ENCODE assay signal across 20 cellular contexts in genomic region chr11:45366196-45366595, GRCh38.
A peak's percentile ranks its signal among the peaks of the same experiment; 100 is the strongest.
DNase-seq lines count a peak whose midpoint lies in the region; ATAC-seq and TF ChIP-seq lines count a peak whose summit lies in the region.
"Had no signal": no experiment of that assay in that cellular context is flagged by ENCODE, and none has a peak within 500 bp of the region (broad histone marks: within the 10 kb centered on the region; RNA-seq: fewer than 3 reads in every experiment).

No MANE protein-coding gene starts in this region.

- H3K27ac ChIP-seq in WERI-Rb-1 (peak overlapping the region; percentile 59), gastrocnemius medialis (no peak overlapping the region), thyroid gland (no peak overlapping the region)
- no peak overlapping the region for H3K27ac ChIP-seq in CD8-positive, alpha-beta T cell (ENCODE audit: low read depth, low read length)
- H3K27ac ChIP-seq: heart right ventricle, KMS-11 had no signal

- in situ Hi-C loops in gastrocnemius medialis (cut with MboI; ENCODE audit: low sequenced_read_pairs in 4 of 4), result loop anchor here in 3 of 4 donors (10.0 to 25.0 kb wide), 3 partner anchors 296 to 409 kb away; partner anchors contain the start of gene CHST1 (in 3 of the 3)

- H3K4me3 Mint-ChIP-seq in CD8-positive, alpha-beta T cell, result no peak overlapping the region
- H3K4me3 Mint-ChIP-seq: activated CD4-positive, alpha-beta T cell treated with anti-CD3 and anti-CD28 coated beads, Interleukin-2, amount 10 ng/mL, durations not matched to agents 24 days and 14 days; endodermal cell; neural crest cell; stimulated activated memory B cell treated with anti-CD40 and anti-IgM and Interleukin-4, amounts not matched to agents 10 μg/mL and 1 μg/mL and 100 μg/mL, for 72 hours had no signal

- H3K36me3 ChIP-seq in WERI-Rb-1 (no peaks in the 10 kb centered on the region), gastrocnemius medialis (no peaks in the 10 kb centered on the region), thyroid gland (no peaks in the 10 kb centered on the region)
- no peaks in the 10 kb centered on the region for H3K36me3 ChIP-seq in CD8-positive, alpha-beta T cell (ENCODE audit: insufficient read depth, low read length)
- H3K36me3 ChIP-seq: heart right ventricle, tibial nerve had no signal

- H3K4me3 ChIP-seq in WERI-Rb-1 (ENCODE audit: low read depth, low read length) (no peak overlapping the region), gastrocnemius medialis (no peak overlapping the region), thyroid gland (replicated peaks in 1 of 3) (no peak overlapping the region)
- H3K4me3 ChIP-seq in CD8-positive, alpha-beta T cell (ENCODE audit: low read depth, low read length), result no peak overlapping the region
- H3K4me3 ChIP-seq: heart right ventricle, tibial nerve had no signal

- H3K27ac Mint-ChIP-seq in CD8-positive, alpha-beta T cell, result no peak overlapping the region
- H3K27ac Mint-ChIP-seq: activated CD4-positive, alpha-beta T cell treated with anti-CD3 and anti-CD28 coated beads, Interleukin-2, amount 10 ng/mL, durations not matched to agents 24 days and 14 days; endodermal cell; stimulated activated memory B cell treated with anti-CD40 and anti-IgM and Interleukin-4, amounts not matched to agents 10 μg/mL and 1 μg/mL and 100 μg/mL, for 72 hours had no signal

- no peaks in the 10 kb centered on the region for H3K27me3 ChIP-seq in WERI-Rb-1 (ENCODE audit: insufficient read depth, low read depth, severe bottlenecking)
- no peaks in the 10 kb centered on the region for H3K27me3 ChIP-seq in gastrocnemius medialis
- peaks cover 2% of the 10 kb centered on the region for H3K27me3 ChIP-seq in CD8-positive, alpha-beta T cell (ENCODE audit: insufficient read depth, low read length)
- H3K27me3 ChIP-seq in thyroid gland, result no peaks in the 10 kb centered on the region

- H3K27me3 Mint-ChIP-seq in CD8-positive, alpha-beta T cell (ENCODE audit: low read depth), result peaks cover 27% of the 10 kb centered on the region

- no peaks in the 10 kb centered on the region for H3K36me3 Mint-ChIP-seq in CD8-positive, alpha-beta T cell
- H3K36me3 Mint-ChIP-seq: stimulated activated memory B cell treated with anti-CD40 and anti-IgM and Interleukin-4, amounts not matched to agents 10 μg/mL and 1 μg/mL and 100 μg/mL, for 72 hours had no signal

- POLR2A ChIA-PET in CD8-positive, alpha-beta T cell (lab: Charles Lee), result no interaction called here

- DNase-seq in M059J (ENCODE audit: low read depth) (peak; percentile 9), WERI-Rb-1 (no peak), hippocampal formation (lab: John Stamatoyannopoulos, UW) (peak; percentile 39 to 64), occipital lobe (lab: John Stamatoyannopoulos, UW) (peak; percentile 17), gastrocnemius medialis (no peak), thyroid gland (no peak)
- DNase-seq in CD8-positive, alpha-beta T cell, result no peak
- DNase-seq: activated CD4-positive, alpha-beta T cell treated with anti-CD3 and anti-CD28 coated beads, Interleukin-2, amount 10 ng/mL, durations not matched to agents 24 days and 14 days; activated CD8-positive, alpha-beta memory T cell treated with anti-CD3 and anti-CD28 coated beads, Interleukin-2, amount 50 U/mL, for 4 hours; heart right ventricle; islet precursor cell; NCI-H2081 treated with DMSO at 0.1 percent for 48 hours; SHP77 treated with DMSO at 0.1 percent for 48 hours; T-helper 1 cell had no signal

- 76 to 85% methylated on average over 6 to 8 of the region's 8 CpGs for WGBS in thyroid gland, 2 donors

- TF ChIP-seq POLR2A in gastrocnemius medialis (IDR thresholded peaks at IDR 0.05), result no peak
- no peak for TF ChIP-seq POLR2A in thyroid gland (IDR thresholded peaks at IDR 0.05)

- TF ChIP-seq CTCF in WERI-Rb-1 (IDR thresholded peaks at IDR 0.05; ENCODE audit: low read depth, low read length), result no peak
- TF ChIP-seq CTCF in gastrocnemius medialis (IDR thresholded peaks at IDR 0.05 in 4 of 5, conservative IDR thresholded peaks at IDR 0.05 in 1 of 5), result no peak
- no peak for TF ChIP-seq CTCF in CD8-positive, alpha-beta T cell (IDR thresholded peaks at IDR 0.05)
- no peak for TF ChIP-seq CTCF in thyroid gland (IDR thresholded peaks at IDR 0.05)

- H3K4me1 ChIP-seq in gastrocnemius medialis (no peaks in the 10 kb centered on the region), thyroid gland (peaks cover 0 to 2% of the 10 kb centered on the region in 2 donors)
- no peaks in the 10 kb centered on the region for H3K4me1 ChIP-seq in CD8-positive, alpha-beta T cell (ENCODE audit: insufficient read depth, low read length)

- intact Hi-C loops in gastrocnemius medialis (cut with DNase I; ENCODE audit: low total_unique reads), result no loop called here
- intact Hi-C loops in CD8-positive, alpha-beta T cell (cut with DNase I, micrococcal nuclease), result no loop called here
- intact Hi-C loops in thyroid gland (cut with DNase I), result no loop called here

- H3K9me3 Mint-ChIP-seq in CD8-positive, alpha-beta T cell, result no peaks in the 10 kb centered on the region
- H3K9me3 Mint-ChIP-seq: activated CD4-positive, alpha-beta T cell treated with anti-CD3 and anti-CD28 coated beads, Interleukin-2, amount 10 ng/mL, durations not matched to agents 24 days and 14 days; endodermal cell; neural crest cell; stimulated activated memory B cell treated with anti-CD40 and anti-IgM and Interleukin-4, amounts not matched to agents 10 μg/mL and 1 μg/mL and 100 μg/mL, for 72 hours had no signal

- no peaks in the 10 kb centered on the region for H3K9me3 ChIP-seq in WERI-Rb-1 (ENCODE audit: severe bottlenecking)
- H3K9me3 ChIP-seq in gastrocnemius medialis, result no peaks in the 10 kb centered on the region
- H3K9me3 ChIP-seq in CD8-positive, alpha-beta T cell (ENCODE audit: low read length), result no peaks in the 10 kb centered on the region
- H3K9me3 ChIP-seq in thyroid gland, result no peaks in the 10 kb centered on the region
- H3K9me3 ChIP-seq: heart right ventricle, tibial nerve had no signal

- no peak for ATAC-seq in GM21737 (IDR thresholded peaks at IDR 0.05; ENCODE audit: unreplicated experiment)
- no peak for ATAC-seq in gastrocnemius medialis
- ATAC-seq in CD8-positive, alpha-beta T cell, result no peak
- ATAC-seq: stimulated activated memory B cell treated with anti-CD40 and anti-IgM and Interleukin-4, amounts not matched to agents 10 μg/mL and 1 μg/mL and 100 μg/mL, for 72 hours had no signal

- peaks cover 5% of the 10 kb centered on the region for H3K4me1 Mint-ChIP-seq in CD8-positive, alpha-beta T cell (ENCODE audit: low read depth)

- CTCF ChIA-PET in CD8-positive, alpha-beta T cell (lab: Charles Lee), result no interaction called here

Comparison
In these comparisons a context has a peak if more than half of its experiments do, and no peak if none do; other contexts are left out.
1. DNase-seq: peak in M059J (single experiment), hippocampal formation (2 of 2) and occipital lobe (single experiment); none in WERI-Rb-1 (single experiment), gastrocnemius medialis (0 of 2), CD8-positive, alpha-beta T cell (0 of 7) and thyroid gland (0 of 2).